In genomic region chr2:135984199-135985017, GRCh38 we compare ENCODE assay signal across 8 cellular contexts. TPM values are rescaled to one million over a fixed set of nuclear protein-coding genes. Genes with fewer than 3 reads are reported as not detected.
A peak's percentile ranks its signal among the peaks of the same experiment; 100 is the strongest.
DNase-seq lines count a peak whose midpoint lies in the region; ATAC-seq and TF ChIP-seq lines count a peak whose summit lies in the region.

No MANE protein-coding gene starts in this region.

- H3K27ac ChIP-seq in CD4-positive, alpha-beta T cell (ENCODE audit: low read depth, low read length), result peak overlapping the region; percentile 95

- intact Hi-C loops in CD4-positive, alpha-beta T cell (cut with DNase I, micrococcal nuclease), result loop anchor here (2.0 to 5.0 kb wide), 5 partner anchors 24 to 393 kb away; partner anchors contain the start of genes CXCR4 (in 1 of the 2) and MCM6 (in 1 of the 2)

- peaks cover 48% of the 10 kb centered on the region for H3K36me3 Mint-ChIP-seq in CD4-positive, alpha-beta T cell (ENCODE audit: low read depth)
- peaks cover 6% of the 10 kb centered on the region for H3K36me3 Mint-ChIP-seq in memory B cell

- DNase-seq in CD4-positive, alpha-beta T cell, result no peak
- DNase-seq in astrocyte of the spinal cord (ENCODE audit: low read depth, low spot score), result no peak
- no peak for DNase-seq in memory B cell (ENCODE audit: low spot score in 2 of 2)
- DNase-seq in DMS153 treated with DMSO at 0.1 percent for 48 hours (lab: John Stamatoyannopoulos, UW; ENCODE audit: unreplicated experiment), result no peak
- DNase-seq in AG08396 (ENCODE audit: low spot score), result no peak
- no peak for DNase-seq in NCI-H1417 treated with DMSO at 0.1 percent for 48 hours (lab: John Stamatoyannopoulos, UW)

- no peak for ATAC-seq in CD4-positive, alpha-beta T cell (ENCODE audit: poor library complexity)
- ATAC-seq in GM19468 (IDR thresholded peaks at IDR 0.05; ENCODE audit: extremely low read depth, unreplicated experiment) (peak; percentile 8), HG03565 (IDR thresholded peaks at IDR 0.05; ENCODE audit: unreplicated experiment) (peak; percentile 29), memory B cell (ENCODE audit: low read depth) (peak; percentile 11)

- POLR2A ChIA-PET in CD4-positive, alpha-beta T cell (lab: Charles Lee), result interaction anchor here (0.7 to 3.3 kb wide), 8 partner anchors 17 to 400 kb away, joined by 3 to 15 read pairs (median 4); no protein-coding TSS in a partner anchor

- H3K27ac Mint-ChIP-seq in CD4-positive, alpha-beta T cell, result peak overlapping the region; percentile 99
- H3K27ac Mint-ChIP-seq in memory B cell, result peak overlapping the region; percentile 94

- H3K9me3 ChIP-seq in CD4-positive, alpha-beta T cell (ENCODE audit: control insufficient read depth, low read length), result no peaks in the 10 kb centered on the region

- no peaks in the 10 kb centered on the region for H3K27me3 ChIP-seq in CD4-positive, alpha-beta T cell (ENCODE audit: control insufficient read depth, insufficient read depth, low read length)

- in situ Hi-C loops in astrocyte of the spinal cord (cut with HindIII; ENCODE audit: low sequenced_read_pairs), result no loop called here

- peak overlapping the region; percentile 97 for H3K4me3 ChIP-seq in astrocyte of the spinal cord (ENCODE audit: low read depth, low read length)

- CTCF ChIA-PET in CD4-positive, alpha-beta T cell (lab: Charles Lee), result interaction anchor here (0.7 to 1.0 kb wide), 3 partner anchors 30 to 71 kb away, joined by 3 to 7 read pairs (median 3); no protein-coding TSS in a partner anchor

- no peaks in the 10 kb centered on the region for H3K9me3 Mint-ChIP-seq in CD4-positive, alpha-beta T cell
- no peaks in the 10 kb centered on the region for H3K9me3 Mint-ChIP-seq in memory B cell

- H3K4me1 Mint-ChIP-seq in CD4-positive, alpha-beta T cell (ENCODE audit: low read depth), result peaks cover 56% of the 10 kb centered on the region
- peaks cover 30% of the 10 kb centered on the region for H3K4me1 Mint-ChIP-seq in memory B cell

- H3K4me3 Mint-ChIP-seq in CD4-positive, alpha-beta T cell, result peak overlapping the region; percentile 99
- peak overlapping the region; percentile 98 for H3K4me3 Mint-ChIP-seq in memory B cell

- H3K27me3 Mint-ChIP-seq in CD4-positive, alpha-beta T cell, result no peaks in the 10 kb centered on the region
- H3K27me3 Mint-ChIP-seq in memory B cell, result no peaks in the 10 kb centered on the region

- TF ChIP-seq CTCF in CD4-positive, alpha-beta T cell (IDR thresholded peaks at IDR 0.05), result no peak
- no peak for TF ChIP-seq CTCF in astrocyte of the spinal cord (IDR thresholded peaks at IDR 0.05; ENCODE audit: low read depth, low read length)

RNA-seq across cellular contexts. Expression of gene DARS1, which starts 1.0 kb away (rescaled TPM):
- 10 to 100 TPM; 38.2 to 41.7 TPM for total RNA-seq in CD4-positive, alpha-beta T cell
